ENCODE assay signal across 19 cellular contexts in genomic region chr4:68734095-68734494, GRCh38.
A peak's percentile ranks its signal among the peaks of the same experiment; 100 is the strongest.
DNase-seq lines count a peak whose midpoint lies in the region; ATAC-seq, FAIRE-seq and TF ChIP-seq lines count a peak whose summit lies in the region.
"Had no signal": no experiment of that assay in that cellular context is flagged by ENCODE, and none has a peak within 500 bp of the region (broad histone marks: within the 10 kb centered on the region; RNA-seq: fewer than 3 reads in every experiment).

No MANE protein-coding gene starts in this region.

- TF ChIP-seq POLR2A in transverse colon (IDR thresholded peaks at IDR 0.05) (no peak), uterus (IDR thresholded peaks at IDR 0.05) (no peak)

- no peak for TF ChIP-seq CTCF in transverse colon (IDR thresholded peaks at IDR 0.05)
- no peak for TF ChIP-seq CTCF in uterus (IDR thresholded peaks at IDR 0.05)
- TF ChIP-seq CTCF in ascending aorta (IDR thresholded peaks at IDR 0.05) = no peak

- H3K36me3 ChIP-seq in transverse colon (no peaks in the 10 kb centered on the region), uterus (no peaks in the 10 kb centered on the region), ascending aorta (no peaks in the 10 kb centered on the region)
- H3K36me3 ChIP-seq: heart left ventricle had no signal

- H3K4me1 Mint-ChIP-seq in activated naive CD8-positive, alpha-beta T cell treated with anti-CD3 and anti-CD28 coated beads, Interleukin-2, amount 50 U/mL, for 24 hours = no peaks in the 10 kb centered on the region
- H3K4me1 Mint-ChIP-seq: activated CD4-positive, alpha-beta memory T cell treated with anti-CD3 and anti-CD28 coated beads, Interleukin-2, amount 10 ng/mL, durations not matched to agents 7 days and 5 days; central memory CD8-positive, alpha-beta T cell had no signal

- H3K4me1 ChIP-seq in transverse colon (peaks cover 4 to 38% (median 10%) of the 10 kb centered on the region in 4 donors), uterus (no peaks in the 10 kb centered on the region), ascending aorta (no peaks in the 10 kb centered on the region)
- H3K4me1 ChIP-seq: heart left ventricle had no signal

- peaks cover 0 to under 1% of the 10 kb centered on the region in 2 donors for H3K9me3 ChIP-seq in transverse colon
- H3K9me3 ChIP-seq in uterus = no peaks in the 10 kb centered on the region
- H3K9me3 ChIP-seq in ascending aorta = no peaks in the 10 kb centered on the region

- peaks cover 9% of the 10 kb centered on the region for H3K27me3 Mint-ChIP-seq in activated naive CD8-positive, alpha-beta T cell treated with anti-CD3 and anti-CD28 coated beads, Interleukin-2, amount 50 U/mL, for 24 hours
- H3K27me3 Mint-ChIP-seq: activated CD4-positive, alpha-beta memory T cell treated with anti-CD3 and anti-CD28 coated beads, Interleukin-2, amount 10 ng/mL, durations not matched to agents 7 days and 5 days; central memory CD8-positive, alpha-beta T cell; type B pancreatic cell had no signal

- 33 to 41% methylated on average over 1 of the region's 1 CpG for WGBS in transverse colon (ENCODE audit: low coverage in 1 of 2), 2 donors

- no peaks in the 10 kb centered on the region for H3K36me3 Mint-ChIP-seq in activated naive CD8-positive, alpha-beta T cell treated with anti-CD3 and anti-CD28 coated beads, Interleukin-2, amount 50 U/mL, for 24 hours (ENCODE audit: low read depth)
- H3K36me3 Mint-ChIP-seq: type B pancreatic cell had no signal

- H3K4me3 ChIP-seq in transverse colon (no peak overlapping the region), uterus (no peak overlapping the region), ascending aorta (no peak overlapping the region)
- H3K4me3 ChIP-seq: heart left ventricle, lung had no signal

- in situ Hi-C loops in transverse colon (cut with MboI; ENCODE audit: low pct_ligation_motif_present in 1 of 4, low pct_unique_long_range_greater_than_20kb in 1 of 4, low sequenced_read_pairs in 3 of 4) = no loop called here

- intact Hi-C loops in transverse colon (cut with DNase I; ENCODE audit: low total_unique reads) (no loop called here), uterus (cut with DNase I; ENCODE audit: low total_unique reads) (no loop called here), ascending aorta (cut with DNase I) (no loop called here)

- DNase-seq in RCC 7860 (ENCODE audit: low spot score) = peak; percentile 15
- DNase-seq in transverse colon = no peak
- no peak for DNase-seq in uterus
- DNase-seq in ascending aorta (ENCODE audit: low spot score in 2 of 2) = no peak
- DNase-seq in activated CD4-positive, CD25-positive, alpha-beta regulatory T cell (lab: John Stamatoyannopoulos, UW) = no peak
- no peak for DNase-seq in activated naive CD8-positive, alpha-beta T cell treated with anti-CD3 and anti-CD28 coated beads, Interleukin-2, amount 50 U/mL, for 24 hours
- DNase-seq: activated CD4-positive, alpha-beta memory T cell treated with anti-CD3 and anti-CD28 coated beads, Interleukin-2, amount 10 ng/mL, durations not matched to agents 7 days and 5 days; activated naive CD4-positive, alpha-beta T cell treated with anti-CD3 and anti-CD28 coated beads for 36 hours; DMS 273 treated with DMSO at 0.1 percent for 48 hours; heart left ventricle; MV-4-11; NCI-H446; nucleus accumbens had no signal

- H3K27me3 ChIP-seq in transverse colon (no peaks in the 10 kb centered on the region), uterus (no peaks in the 10 kb centered on the region), ascending aorta (no peaks in the 10 kb centered on the region)
- H3K27me3 ChIP-seq: heart left ventricle had no signal

- no peak overlapping the region for H3K4me3 Mint-ChIP-seq in activated naive CD8-positive, alpha-beta T cell treated with anti-CD3 and anti-CD28 coated beads, Interleukin-2, amount 50 U/mL, for 24 hours
- H3K4me3 Mint-ChIP-seq: activated CD4-positive, alpha-beta memory T cell treated with anti-CD3 and anti-CD28 coated beads, Interleukin-2, amount 10 ng/mL, durations not matched to agents 7 days and 5 days; activated naive CD4-positive, alpha-beta T cell treated with anti-CD3 and anti-CD28 coated beads for 36 hours; central memory CD8-positive, alpha-beta T cell had no signal

- H3K27ac ChIP-seq in transverse colon (peak overlapping the region; percentile 59 to 74 (median 73)), uterus (no peak overlapping the region), ascending aorta (no peak overlapping the region)
- H3K27ac ChIP-seq: heart left ventricle had no signal

- peaks cover 4% of the 10 kb centered on the region for H3K9me3 Mint-ChIP-seq in activated naive CD8-positive, alpha-beta T cell treated with anti-CD3 and anti-CD28 coated beads, Interleukin-2, amount 50 U/mL, for 24 hours
- H3K9me3 Mint-ChIP-seq: activated naive CD4-positive, alpha-beta T cell treated with anti-CD3 and anti-CD28 coated beads for 36 hours had no signal

- TF ChIP-seq EP300 in transverse colon (IDR thresholded peaks at IDR 0.05; ENCODE audit: low read depth) = no peak

- FAIRE-seq in RCC 7860 (lab: Jason Lieb, UNC) = peak; percentile 86
- FAIRE-seq: H54 had no signal

- ATAC-seq in GM19395 (IDR thresholded peaks at IDR 0.05; ENCODE audit: unreplicated experiment) (peak; percentile 54), HG02840 (IDR thresholded peaks at IDR 0.05; ENCODE audit: low FRiP score, unreplicated experiment) (peak; percentile 72)
- ATAC-seq in activated naive CD8-positive, alpha-beta T cell treated with anti-CD3 and anti-CD28 coated beads, Interleukin-2, amount 50 U/mL, for 24 hours = no peak
- ATAC-seq: heart left ventricle had no signal

- no peak overlapping the region for H3K27ac Mint-ChIP-seq in activated naive CD8-positive, alpha-beta T cell treated with anti-CD3 and anti-CD28 coated beads, Interleukin-2, amount 50 U/mL, for 24 hours
- H3K27ac Mint-ChIP-seq: activated CD4-positive, alpha-beta memory T cell treated with anti-CD3 and anti-CD28 coated beads, Interleukin-2, amount 10 ng/mL, durations not matched to agents 7 days and 5 days; activated naive CD4-positive, alpha-beta T cell treated with anti-CD3 and anti-CD28 coated beads for 36 hours had no signal

Comparison
In these comparisons a context has a peak if more than half of its experiments do, and no peak if none do; other contexts are left out.
1. H3K27ac ChIP-seq: peak in transverse colon (4 of 4); none in uterus (0 of 2) and ascending aorta (0 of 2).